ENCODE assay signal across 15 cellular contexts in genomic region chr15:58442122-58442521, GRCh38. TPM values are rescaled to one million over a fixed set of nuclear protein-coding genes. Genes with fewer than 3 reads are reported as not detected.
DNase-seq lines count a peak whose midpoint lies in the region; ATAC-seq, FAIRE-seq and TF ChIP-seq lines count a peak whose summit lies in the region.
"Had no signal": no experiment of that assay in that cellular context is flagged by ENCODE, and none has a peak within 500 bp of the region (broad histone marks: within the 10 kb centered on the region; RNA-seq: fewer than 3 reads in every experiment).

No MANE protein-coding gene starts in this region.

- H3K9ac ChIP-seq in GM23248 (peak overlapping the region; percentile 58), keratinocyte (ENCODE audit: control insufficient read depth, extremely low read depth, insufficient read depth, low read length) (peak overlapping the region; percentile 64)

- H3K9me3 Mint-ChIP-seq in activated naive CD8-positive, alpha-beta T cell treated with anti-CD3 and anti-CD28 coated beads for 36 hours = peaks cover under 1% of the 10 kb centered on the region

- peak overlapping the region; percentile 84 for H3K27ac ChIP-seq in GM23248
- peak overlapping the region; percentile 88 for H3K27ac ChIP-seq in keratinocyte (ENCODE audit: control insufficient read depth, insufficient read depth, low read length)
- peak overlapping the region in 20 of 21 experiments; percentile 35 to 89 (median 76) for H3K27ac ChIP-seq in skin epidermis

- H3K79me2 ChIP-seq in GM23248 (ENCODE audit: insufficient read depth) (no peaks in the 10 kb centered on the region), keratinocyte (ENCODE audit: control insufficient read depth, insufficient read depth, low read length) (no peaks in the 10 kb centered on the region)

- no peak for ATAC-seq in GM21786 (IDR thresholded peaks at IDR 0.05; ENCODE audit: unreplicated experiment)
- ATAC-seq in HG03378 (IDR thresholded peaks at IDR 0.05; ENCODE audit: unreplicated experiment) = no peak
- ATAC-seq: GM12878 had no signal

- peaks cover 1% of the 10 kb centered on the region for H3K36me3 Mint-ChIP-seq in activated naive CD8-positive, alpha-beta T cell treated with anti-CD3 and anti-CD28 coated beads for 36 hours

- H3K9me1 ChIP-seq in keratinocyte (ENCODE audit: control insufficient read depth, extremely low read depth, insufficient read depth, low read length) = no peaks in the 10 kb centered on the region

- peak overlapping the region; percentile 18 for H3K27ac Mint-ChIP-seq in activated naive CD8-positive, alpha-beta T cell treated with anti-CD3 and anti-CD28 coated beads for 36 hours

- H4K20me1 ChIP-seq in GM23248 (ENCODE audit: insufficient read depth) = no peaks in the 10 kb centered on the region
- H4K20me1 ChIP-seq in keratinocyte (ENCODE audit: control insufficient read depth, extremely low read depth, insufficient read depth, low read length) = no peaks in the 10 kb centered on the region

- H3K4me1 ChIP-seq in GM23248 (ENCODE audit: insufficient read depth) (peaks cover 57% of the 10 kb centered on the region), keratinocyte (ENCODE audit: control insufficient read depth, extremely low read depth, insufficient read depth, low read length) (peaks cover 37% of the 10 kb centered on the region)

- H3K9me3 ChIP-seq in GM23248 (ENCODE audit: low read depth) = no peaks in the 10 kb centered on the region
- no peaks in the 10 kb centered on the region for H3K9me3 ChIP-seq in keratinocyte (ENCODE audit: control insufficient read depth, low read depth, low read length)
- H3K9me3 ChIP-seq: heart right ventricle had no signal

- 30 to 31% methylated on average over 4 of the region's 4 CpGs for WGBS in GM23248 (ENCODE audit: low coverage in 1 of 2, low lambda C conversion rate in 2 of 2, missing lambda C conversion rate in 2 of 2), 2 experiments

- no peak overlapping the region for H3K4me3 Mint-ChIP-seq in activated naive CD8-positive, alpha-beta T cell treated with anti-CD3 and anti-CD28 coated beads for 36 hours

- H3K36me3 ChIP-seq in GM23248 (ENCODE audit: low read depth) (no peaks in the 10 kb centered on the region), keratinocyte (ENCODE audit: control insufficient read depth in 2 of 2, extremely low read depth in 1 of 2, insufficient read depth in 2 of 2, low read length in 2 of 2) (no peaks in the 10 kb centered on the region)
- H3K36me3 ChIP-seq: heart right ventricle had no signal

- dilution Hi-C loops in keratinocyte (cut with MboI; ENCODE audit: extremely low pct_ligation_motif_present, low sequenced_read_pairs) = no loop called here

- H3F3A ChIP-seq in GM23248 (ENCODE audit: insufficient read depth) = peaks cover 44% of the 10 kb centered on the region

- in situ Hi-C loops in GM23248 (cut with MboI) = no loop called here

- H2AFZ ChIP-seq in GM23248 = 0 out of 2 replicates have a peak overlapping the region, but pooled peaks have one; percentile 6
- no peak overlapping the region for H2AFZ ChIP-seq in keratinocyte (ENCODE audit: control insufficient read depth, low read length)

- H3K4me2 ChIP-seq in GM23248 (ENCODE audit: unreplicated experiment) = peak overlapping the region; percentile 60
- H3K4me2 ChIP-seq in keratinocyte (ENCODE audit: control insufficient read depth, extremely low read depth, insufficient read depth, low read depth, low read length) = peak overlapping the region; percentile 60

- peak; percentile 51 for DNase-seq in GM23248
- DNase-seq in activated naive CD8-positive, alpha-beta T cell treated with anti-CD3 and anti-CD28 coated beads for 36 hours = no peak
- DNase-seq in keratinocyte (ENCODE audit: low read depth, low spot score) = peak; percentile 41
- no peak for DNase-seq in H4 (ENCODE audit: low spot score)
- DNase-seq: effector CD4-positive, alpha-beta T cell; heart right ventricle; NCI-H1092; Right ventricle myocardium superior; substantia nigra had no signal

- FAIRE-seq in keratinocyte (lab: Jason Lieb, UNC) = peak; percentile 70
- FAIRE-seq: GM12878 had no signal

- H3K27me3 Mint-ChIP-seq in activated naive CD8-positive, alpha-beta T cell treated with anti-CD3 and anti-CD28 coated beads for 36 hours = no peaks in the 10 kb centered on the region

- H3K27me3 ChIP-seq in GM23248 (replicated peaks; ENCODE audit: insufficient read depth) (no peaks in the 10 kb centered on the region), keratinocyte (ENCODE audit: control insufficient read depth, extremely low read depth, insufficient read depth, low read length) (no peaks in the 10 kb centered on the region)
- H3K27me3 ChIP-seq: heart right ventricle had no signal

- peaks cover 34% of the 10 kb centered on the region for H3K4me1 Mint-ChIP-seq in activated naive CD8-positive, alpha-beta T cell treated with anti-CD3 and anti-CD28 coated beads for 36 hours

- H3K4me3 ChIP-seq in GM23248 (no peak overlapping the region), keratinocyte (ENCODE audit: control insufficient read depth in 2 of 3, extremely low read depth in 1 of 3, insufficient read depth in 2 of 3, low read depth in 1 of 3, low read length in 3 of 3) (peak overlapping the region in 1 of 3 experiments; percentile 1), skin epidermis (no peak overlapping the region)
- H3K4me3 ChIP-seq: GM12878, heart right ventricle had no signal

- no peaks in the 10 kb centered on the region for H3K9me2 ChIP-seq in GM23248 (ENCODE audit: insufficient read depth)

- TF ChIP-seq CTCF in keratinocyte (optimal IDR thresholded peaks at IDR 0.05 in 1 of 3, IDR thresholded peaks at IDR 0.05 in 1 of 3, conservative IDR thresholded peaks at IDR 0.05 in 1 of 3; ENCODE audit: extremely low read depth in 1 of 3, insufficient read depth in 2 of 3, low read length in 3 of 3) = no peak

RNA-seq across cellular contexts. Expression of gene LIPC, which starts 10.3 kb away (rescaled TPM):
- total RNA-seq in GM23248 (2014; rRNA removed; shearing (Covaris generic)) = 0.38 and 0.43 TPM in 2 replicates
- polyA plus RNA-seq in GM23248 (2016; fragmentation: Nextera tagmentation; extraction: Ambion mirVana) = 0.63 and 1.1 TPM in 2 replicates
- total RNA-seq in activated naive CD8-positive, alpha-beta T cell treated with anti-CD3 and anti-CD28 coated beads for 36 hours = 1 to 10 TPM; 1.5 to 1.8 TPM
- polyA plus RNA-seq in keratinocyte = not detected in 3 replicates
- polyA plus RNA-seq in keratinocyte (2011; ENCODE audit: low read depth) = not detected
- polyA plus RNA-seq in keratinocyte (2011; cell fraction: cytosol; rRNA removed) = not detected in 2 replicates
- not detected in 2 replicates for polyA plus RNA-seq in keratinocyte (2011; cell fraction: nucleus; rRNA removed)
- polyA plus RNA-seq in keratinocyte (2012; ENCODE audit: low replicate concordance) = not detected in 2 replicates
- not detected in 3 replicates for polyA minus RNA-seq in keratinocyte
- not detected for polyA minus RNA-seq in keratinocyte (2011; cell fraction: cytosol; rRNA and poly(A)+ RNA removed)
- polyA minus RNA-seq in keratinocyte (2011; cell fraction: nucleus; rRNA and poly(A)+ RNA removed) = not detected in 2 replicates
- total RNA-seq in H4 (2014; rRNA removed; shearing (Covaris generic)) = 0.43 and 1.6 TPM in 2 replicates
- total RNA-seq: lung microvascular endothelial cell, NCI-H460 had no signal

Comparison
In these comparisons a context has a peak if more than half of its experiments do, and no peak if none do; other contexts are left out.
1. DNase-seq: peak in GM23248 (single experiment) and keratinocyte (single experiment); none in activated naive CD8-positive, alpha-beta T cell treated with anti-CD3 and anti-CD28 coated beads for 36 hours (single experiment) and H4 (single experiment).
2. Peak in every context shown above with its lines, with median percentiles within 50 percentile points of each other: H3K27ac ChIP-seq.